Comparison of ENCODE assay signal across 1 cellular context in the genomic region with DNA sequence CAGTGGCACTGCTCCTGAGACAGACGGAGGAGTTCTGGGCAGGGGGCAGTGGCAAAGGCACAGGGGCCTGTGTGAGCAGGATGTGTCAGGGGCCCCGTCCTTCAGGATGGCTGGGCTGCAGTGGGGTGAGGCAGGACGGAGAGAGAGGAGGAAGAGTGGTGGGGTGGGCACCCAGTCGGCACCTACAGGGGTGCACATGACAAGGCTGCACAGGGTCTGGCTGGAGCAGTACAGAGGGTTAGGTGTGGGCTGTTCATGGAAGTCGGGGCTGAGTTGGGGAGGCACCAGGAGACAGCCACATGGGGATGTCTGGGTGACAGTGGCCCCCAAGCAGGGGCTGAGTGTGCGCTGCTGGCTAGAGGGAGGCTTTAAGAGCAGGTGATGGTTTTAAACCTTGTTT.
TF ChIP-seq lines count a peak whose summit lies in the region.

No MANE protein-coding gene starts in this region.

TF ChIP-seq in GM23338, 12 proteins besides CTCF, POLR2A, EP300 and RAD21 (continued from another document):
- TF ChIP-seq, protein P1, sequence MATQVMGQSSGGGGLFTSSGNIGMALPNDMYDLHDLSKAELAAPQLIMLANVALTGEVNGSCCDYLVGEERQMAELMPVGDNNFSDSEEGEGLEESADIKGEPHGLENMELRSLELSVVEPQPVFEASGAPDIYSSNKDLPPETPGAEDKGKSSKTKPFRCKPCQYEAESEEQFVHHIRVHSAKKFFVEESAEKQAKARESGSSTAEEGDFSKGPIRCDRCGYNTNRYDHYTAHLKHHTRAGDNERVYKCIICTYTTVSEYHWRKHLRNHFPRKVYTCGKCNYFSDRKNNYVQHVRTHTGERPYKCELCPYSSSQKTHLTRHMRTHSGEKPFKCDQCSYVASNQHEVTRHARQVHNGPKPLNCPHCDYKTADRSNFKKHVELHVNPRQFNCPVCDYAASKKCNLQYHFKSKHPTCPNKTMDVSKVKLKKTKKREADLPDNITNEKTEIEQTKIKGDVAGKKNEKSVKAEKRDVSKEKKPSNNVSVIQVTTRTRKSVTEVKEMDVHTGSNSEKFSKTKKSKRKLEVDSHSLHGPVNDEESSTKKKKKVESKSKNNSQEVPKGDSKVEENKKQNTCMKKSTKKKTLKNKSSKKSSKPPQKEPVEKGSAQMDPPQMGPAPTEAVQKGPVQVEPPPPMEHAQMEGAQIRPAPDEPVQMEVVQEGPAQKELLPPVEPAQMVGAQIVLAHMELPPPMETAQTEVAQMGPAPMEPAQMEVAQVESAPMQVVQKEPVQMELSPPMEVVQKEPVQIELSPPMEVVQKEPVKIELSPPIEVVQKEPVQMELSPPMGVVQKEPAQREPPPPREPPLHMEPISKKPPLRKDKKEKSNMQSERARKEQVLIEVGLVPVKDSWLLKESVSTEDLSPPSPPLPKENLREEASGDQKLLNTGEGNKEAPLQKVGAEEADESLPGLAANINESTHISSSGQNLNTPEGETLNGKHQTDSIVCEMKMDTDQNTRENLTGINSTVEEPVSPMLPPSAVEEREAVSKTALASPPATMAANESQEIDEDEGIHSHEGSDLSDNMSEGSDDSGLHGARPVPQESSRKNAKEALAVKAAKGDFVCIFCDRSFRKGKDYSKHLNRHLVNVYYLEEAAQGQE (IDR thresholded peaks at IDR 0.05; ENCODE audit: unreplicated experiment): no peak
- TF ChIP-seq NANOG (IDR thresholded peaks at IDR 0.05; ENCODE audit: borderline replicate concordance) (no peak), CREB1 (CRISPR knock-in tag; IDR thresholded peaks at IDR 0.05; ENCODE audit: low read depth) (no peak), STAT1 (IDR thresholded peaks at IDR 0.05; ENCODE audit: unreplicated experiment) (no peak), ETS1 (IDR thresholded peaks at IDR 0.05) (no peak)
- TF ChIP-seq, protein P2, sequence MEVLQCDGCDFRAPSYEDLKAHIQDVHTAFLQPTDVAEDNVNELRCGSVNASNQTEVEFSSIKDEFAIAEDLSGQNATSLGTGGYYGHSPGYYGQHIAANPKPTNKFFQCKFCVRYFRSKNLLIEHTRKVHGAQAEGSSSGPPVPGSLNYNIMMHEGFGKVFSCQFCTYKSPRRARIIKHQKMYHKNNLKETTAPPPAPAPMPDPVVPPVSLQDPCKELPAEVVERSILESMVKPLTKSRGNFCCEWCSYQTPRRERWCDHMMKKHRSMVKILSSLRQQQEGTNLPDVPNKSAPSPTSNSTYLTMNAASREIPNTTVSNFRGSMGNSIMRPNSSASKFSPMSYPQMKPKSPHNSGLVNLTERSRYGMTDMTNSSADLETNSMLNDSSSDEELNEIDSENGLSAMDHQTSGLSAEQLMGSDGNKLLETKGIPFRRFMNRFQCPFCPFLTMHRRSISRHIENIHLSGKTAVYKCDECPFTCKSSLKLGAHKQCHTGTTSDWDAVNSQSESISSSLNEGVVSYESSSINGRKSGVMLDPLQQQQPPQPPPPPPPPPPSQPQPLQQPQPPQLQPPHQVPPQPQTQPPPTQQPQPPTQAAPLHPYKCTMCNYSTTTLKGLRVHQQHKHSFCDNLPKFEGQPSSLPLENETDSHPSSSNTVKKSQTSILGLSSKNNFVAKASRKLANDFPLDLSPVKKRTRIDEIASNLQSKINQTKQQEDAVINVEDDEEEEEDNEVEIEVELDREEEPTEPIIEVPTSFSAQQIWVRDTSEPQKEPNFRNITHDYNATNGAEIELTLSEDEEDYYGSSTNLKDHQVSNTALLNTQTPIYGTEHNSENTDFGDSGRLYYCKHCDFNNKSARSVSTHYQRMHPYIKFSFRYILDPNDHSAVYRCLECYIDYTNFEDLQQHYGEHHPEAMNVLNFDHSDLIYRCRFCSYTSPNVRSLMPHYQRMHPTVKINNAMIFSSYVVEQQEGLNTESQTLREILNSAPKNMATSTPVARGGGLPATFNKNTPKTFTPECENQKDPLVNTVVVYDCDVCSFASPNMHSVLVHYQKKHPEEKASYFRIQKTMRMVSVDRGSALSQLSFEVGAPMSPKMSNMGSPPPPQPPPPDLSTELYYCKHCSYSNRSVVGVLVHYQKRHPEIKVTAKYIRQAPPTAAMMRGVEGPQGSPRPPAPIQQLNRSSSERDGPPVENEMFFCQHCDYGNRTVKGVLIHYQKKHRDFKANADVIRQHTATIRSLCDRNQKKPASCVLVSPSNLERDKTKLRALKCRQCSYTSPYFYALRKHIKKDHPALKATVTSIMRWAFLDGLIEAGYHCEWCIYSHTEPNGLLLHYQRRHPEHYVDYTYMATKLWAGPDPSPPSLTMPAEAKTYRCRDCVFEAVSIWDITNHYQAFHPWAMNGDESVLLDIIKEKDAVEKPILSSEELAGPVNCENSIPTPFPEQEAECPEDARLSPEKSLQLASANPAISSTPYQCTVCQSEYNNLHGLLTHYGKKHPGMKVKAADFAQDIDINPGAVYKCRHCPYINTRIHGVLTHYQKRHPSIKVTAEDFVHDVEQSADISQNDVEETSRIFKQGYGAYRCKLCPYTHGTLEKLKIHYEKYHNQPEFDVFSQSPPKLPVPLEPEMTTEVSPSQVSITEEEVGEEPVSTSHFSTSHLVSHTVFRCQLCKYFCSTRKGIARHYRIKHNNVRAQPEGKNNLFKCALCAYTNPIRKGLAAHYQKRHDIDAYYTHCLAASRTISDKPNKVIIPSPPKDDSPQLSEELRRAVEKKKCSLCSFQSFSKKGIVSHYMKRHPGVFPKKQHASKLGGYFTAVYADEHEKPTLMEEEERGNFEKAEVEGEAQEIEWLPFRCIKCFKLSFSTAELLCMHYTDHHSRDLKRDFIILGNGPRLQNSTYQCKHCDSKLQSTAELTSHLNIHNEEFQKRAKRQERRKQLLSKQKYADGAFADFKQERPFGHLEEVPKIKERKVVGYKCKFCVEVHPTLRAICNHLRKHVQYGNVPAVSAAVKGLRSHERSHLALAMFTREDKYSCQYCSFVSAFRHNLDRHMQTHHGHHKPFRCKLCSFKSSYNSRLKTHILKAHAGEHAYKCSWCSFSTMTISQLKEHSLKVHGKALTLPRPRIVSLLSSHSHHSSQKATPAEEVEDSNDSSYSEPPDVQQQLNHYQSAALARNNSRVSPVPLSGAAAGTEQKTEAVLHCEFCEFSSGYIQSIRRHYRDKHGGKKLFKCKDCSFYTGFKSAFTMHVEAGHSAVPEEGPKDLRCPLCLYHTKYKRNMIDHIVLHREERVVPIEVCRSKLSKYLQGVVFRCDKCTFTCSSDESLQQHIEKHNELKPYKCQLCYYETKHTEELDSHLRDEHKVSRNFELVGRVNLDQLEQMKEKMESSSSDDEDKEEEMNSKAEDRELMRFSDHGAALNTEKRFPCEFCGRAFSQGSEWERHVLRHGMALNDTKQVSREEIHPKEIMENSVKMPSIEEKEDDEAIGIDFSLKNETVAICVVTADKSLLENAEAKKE (CRISPR knock-in tag; IDR thresholded peaks at IDR 0.05): no peak
TF ChIP-seq in GM23338: peak in this region for 0.
